Comparison of ENCODE assay signal across 13 cellular contexts in the genomic region with DNA sequence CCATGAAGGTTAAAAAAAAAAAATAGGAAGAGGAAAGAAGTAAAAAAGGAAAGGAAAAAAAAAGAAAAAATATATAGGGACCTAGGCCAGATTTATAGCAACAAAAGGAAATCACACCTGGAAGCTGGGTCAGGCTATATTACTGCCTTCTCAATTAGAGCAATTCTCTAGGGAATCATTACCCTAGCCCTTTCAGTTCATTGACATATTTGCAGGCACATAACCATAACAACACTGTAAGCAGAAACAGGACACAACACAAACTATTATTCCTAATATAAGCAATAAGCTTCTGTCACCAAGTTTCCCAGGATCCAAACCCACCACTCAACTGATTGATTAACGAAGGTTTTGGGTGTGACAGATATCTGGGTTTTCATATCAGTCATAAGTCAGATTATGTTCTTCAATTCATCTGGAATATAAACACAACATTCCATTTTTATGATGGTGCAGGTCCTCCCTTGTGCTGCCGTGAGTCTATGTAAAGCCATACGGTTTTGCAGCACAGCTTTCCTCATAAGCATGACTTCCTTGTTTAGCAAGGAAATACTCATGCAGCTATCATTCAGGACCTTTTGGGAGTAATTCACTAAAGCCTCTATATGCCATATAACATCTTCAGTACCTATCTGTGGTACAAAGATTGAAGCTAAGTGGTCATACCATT. TPM values are rescaled to one million over a fixed set of nuclear protein-coding genes. Genes with fewer than 3 reads are reported as not detected.
DNase-seq lines count a peak whose midpoint lies in the region; ATAC-seq, FAIRE-seq and TF ChIP-seq lines count a peak whose summit lies in the region.
"Had no signal": no experiment of that assay in that cellular context is flagged by ENCODE, and none has a peak within 500 bp of the region (broad histone marks: within the 10 kb centered on the region; RNA-seq: fewer than 3 reads in every experiment).

No MANE protein-coding gene starts in this region.

- TF ChIP-seq POLR2A in spleen (IDR thresholded peaks at IDR 0.05) = no peak
- no peak for TF ChIP-seq POLR2A in GM18505 (IDR thresholded peaks at IDR 0.05; ENCODE audit: borderline replicate concordance, extremely low read depth, insufficient read depth, insufficient read length)

- H3K27ac Mint-ChIP-seq in astrocyte (ENCODE audit: unreplicated experiment) = no peak overlapping the region
- H3K27ac Mint-ChIP-seq: nephron progenitor cell had no signal

- H3K4me1 ChIP-seq in astrocyte (ENCODE audit: insufficient read depth, low read length) (peaks cover 23% of the 10 kb centered on the region), spleen (peaks cover 18 to 52% (median 39%) of the 10 kb centered on the region in 6 donors)

- peaks cover 56% of the 10 kb centered on the region for H4K20me1 ChIP-seq in astrocyte (ENCODE audit: insufficient read depth, low read length)

- no peak overlapping the region for H3K9ac ChIP-seq in astrocyte (ENCODE audit: low read length)

- H3K4me2 ChIP-seq in astrocyte (ENCODE audit: low read length) = peak overlapping the region; percentile 92

- FAIRE-seq in astrocyte (lab: Jason Lieb, UNC) = peak; percentile 66
- FAIRE-seq: GM19239 had no signal

- H3K27me3 ChIP-seq in astrocyte (ENCODE audit: insufficient read depth, low read length) (no peaks in the 10 kb centered on the region), spleen (replicated peaks in 1 of 7) (no peaks in the 10 kb centered on the region)

- H3K27ac ChIP-seq in astrocyte (ENCODE audit: low read depth, low read length) (peak overlapping the region; percentile 59), spleen (no peak overlapping the region)

- WGBS in spleen, 5 donors = 42 to 78% (median 52%) methylated on average over 3 of the region's 3 CpGs

- no peak overlapping the region for H3K4me3 Mint-ChIP-seq in astrocyte (ENCODE audit: unreplicated experiment)
- H3K4me3 Mint-ChIP-seq: CD14-positive monocyte, H9, nephron progenitor cell had no signal

- H3K9me3 ChIP-seq in astrocyte (ENCODE audit: insufficient read depth, low read depth, low read length) (no peaks in the 10 kb centered on the region), spleen (no peaks in the 10 kb centered on the region)

- ATAC-seq in GM18505 (IDR thresholded peaks at IDR 0.05; ENCODE audit: unreplicated experiment) = no peak

- no peaks in the 10 kb centered on the region for H3K27me3 Mint-ChIP-seq in astrocyte (ENCODE audit: low read depth, unreplicated experiment)
- H3K27me3 Mint-ChIP-seq: activated naive CD8-positive, alpha-beta T cell treated with anti-CD3 and anti-CD28 coated beads for 36 hours had no signal

- H3K4me3 ChIP-seq in astrocyte (ENCODE audit: insufficient read depth, low read depth, low read length) = peak overlapping the region; percentile 6
- H3K4me3 ChIP-seq in spleen = no peak overlapping the region

- H2AFZ ChIP-seq in astrocyte (ENCODE audit: low read depth, low read length) = no peak overlapping the region

- H3K79me2 ChIP-seq in astrocyte (ENCODE audit: insufficient read depth, low read length) = peaks cover 89% of the 10 kb centered on the region

- peaks cover 12% of the 10 kb centered on the region for H3K36me3 Mint-ChIP-seq in astrocyte (ENCODE audit: low read depth, unreplicated experiment)

- no peak for TF ChIP-seq CTCF in astrocyte (IDR thresholded peaks at IDR 0.05; ENCODE audit: insufficient read depth, low read depth, low read length)
- no peak for TF ChIP-seq CTCF in spleen (IDR thresholded peaks at IDR 0.05 in 8 of 11, conservative IDR thresholded peaks at IDR 0.05 in 3 of 11)

- no peaks in the 10 kb centered on the region for H3K9me3 Mint-ChIP-seq in astrocyte (ENCODE audit: unreplicated experiment)

- intact Hi-C loops in spleen (cut with DNase I; ENCODE audit: low total_unique reads) = loop anchor here (5.0 to 10.0 kb wide), 2 partner anchors 151 to 611 kb away; partner anchors contain the start of genes JKAMP, L3HYPDH and PPM1A

- peaks cover 3% of the 10 kb centered on the region for H3K36me3 ChIP-seq in astrocyte (ENCODE audit: insufficient read depth, low read length)
- H3K36me3 ChIP-seq in spleen = peaks cover 0 to 18% (median 2%) of the 10 kb centered on the region in 6 donors

- DNase-seq in AG08396 (ENCODE audit: low spot score) (peak; percentile 31), HS-27A (ENCODE audit: low read depth) (peak; percentile 50), astrocyte (ENCODE audit: low read depth) (peak; percentile 79), iris pigment epithelial cell (ENCODE audit: low read depth) (peak; percentile 89), spleen (no peak), SK-N-DZ (ENCODE audit: low spot score) (no peak), NCI-H2029 (lab: John Stamatoyannopoulos, UW) (no peak)
- DNase-seq: activated naive CD8-positive, alpha-beta T cell treated with anti-CD3 and anti-CD28 coated beads for 36 hours; H9; nephron progenitor cell had no signal

- H3K4me1 Mint-ChIP-seq in astrocyte (ENCODE audit: low read depth, unreplicated experiment) = peaks cover 20% of the 10 kb centered on the region

RNA-seq across cellular contexts. Expression of gene PCNX4, which starts 4.2 kb away (rescaled TPM):
- total RNA-seq in astrocyte = 67.9 and 71.3 TPM in 2 replicates
- 100 to 1,000 TPM in 1 of 7 donors, 10 to 100 TPM in 6; 40.2 to 102 (median 51.9) TPM for total RNA-seq in spleen
- polyA plus RNA-seq in spleen = 10 to 100 TPM; 11.5 to 12.7 (median 12.2) TPM
- polyA plus RNA-seq in SK-N-DZ (2014; cell fraction: cytosol; rRNA removed) = 79.0 and 87.1 TPM in 2 replicates
- polyA plus RNA-seq in SK-N-DZ (2014; cell fraction: nucleus; rRNA removed) = 74.6 and 128 TPM in 2 replicates

Comparison
In these comparisons a context has a peak if more than half of its experiments do, and no peak if none do; other contexts are left out.
1. DNase-seq: peak in AG08396 (single experiment), HS-27A (single experiment), astrocyte (single experiment) and iris pigment epithelial cell (single experiment); none in spleen (single experiment), SK-N-DZ (single experiment) and NCI-H2029 (single experiment).